In genomic region chr7:75650671-75651070, GRCh38 we compare ENCODE assay signal across 11 cellular contexts.
A peak's percentile ranks its signal among the peaks of the same experiment; 100 is the strongest.
DNase-seq lines count a peak whose midpoint lies in the region; ATAC-seq and TF ChIP-seq lines count a peak whose summit lies in the region.
"Had no signal": no experiment of that assay in that cellular context is flagged by ENCODE, and none has a peak within 500 bp of the region (broad histone marks: within the 10 kb centered on the region; RNA-seq: fewer than 3 reads in every experiment).

No MANE protein-coding gene starts in this region.

- no peak for TF ChIP-seq POLR2A in esophagus squamous epithelium (IDR thresholded peaks at IDR 0.05)

- H3K9ac ChIP-seq in PC-3 (ENCODE audit: low read length), result no peak overlapping the region

- H3K27ac ChIP-seq in PC-3 (ENCODE audit: low read length) (no peak overlapping the region), esophagus squamous epithelium (peak overlapping the region in 3 of 4 donors; percentile 50 to 68 (median 67))

- DNase-seq in CMK (ENCODE audit: low read depth), result peak; percentile 40
- DNase-seq in PC-3, result no peak
- DNase-seq in esophagus squamous epithelium (lab: John Stamatoyannopoulos, UW), result no peak
- no peak for DNase-seq in neural crest cell (ENCODE audit: low read depth, low spot score)
- no peak for DNase-seq in activated T-cell treated with anti-CD3 and anti-CD28 coated beads, Interleukin-2, amount 50 U/mL, for 72 hours
- no peak for DNase-seq in NCI-H446 (lab: John Stamatoyannopoulos, UW)
- no peak for DNase-seq in NCI-H2107 treated with DMSO at 0.1 percent for 48 hours (lab: John Stamatoyannopoulos, UW; ENCODE audit: unreplicated experiment)
- DNase-seq: AML-193, T-cell had no signal

- H3K9me3 ChIP-seq in PC-3 (ENCODE audit: low read length), result no peaks in the 10 kb centered on the region
- H3K9me3 ChIP-seq in esophagus squamous epithelium, result no peaks in the 10 kb centered on the region

- H3K27ac Mint-ChIP-seq in neural crest cell (ENCODE audit: unreplicated experiment), result peak overlapping the region; percentile 50
- no peak overlapping the region for H3K27ac Mint-ChIP-seq in activated T-cell treated with anti-CD3 and anti-CD28 coated beads, Interleukin-2, amount 50 U/mL, for 72 hours
- H3K27ac Mint-ChIP-seq: activated T-helper 1 cell treated with anti-CD3 and anti-CD28 coated beads, Interleukin-12 subunit alpha, Interleukin-12 subunit beta, Interleukin-2, Interleukin-4 antibody, amounts not matched to agents 30 ng/mL and 10 ng/mL and 1 ng/mL, durations not matched to agents 14 hours and 24 hours and 36 hours; T-cell had no signal

- H2AFZ ChIP-seq in PC-3 (ENCODE audit: low read length), result no peak overlapping the region

- CTCF ChIA-PET in PC-3 (lab: Charles Lee), result no interaction called here

- no TSS peak for BruUV-seq in PC-3 (replicated peaks; lab: Mats Ljungman, UMichigan)

- H3K36me3 ChIP-seq in PC-3 (ENCODE audit: low read depth, low read length), result no peaks in the 10 kb centered on the region
- H3K36me3 ChIP-seq in esophagus squamous epithelium, result no peaks in the 10 kb centered on the region

- H3K9me3 Mint-ChIP-seq in neural crest cell, result no peaks in the 10 kb centered on the region
- H3K9me3 Mint-ChIP-seq in activated T-cell treated with anti-CD3 and anti-CD28 coated beads, Interleukin-2, amount 50 U/mL, for 72 hours, result peaks cover 0 to 2% of the 10 kb centered on the region in 2 donors
- H3K9me3 Mint-ChIP-seq: T-cell had no signal

- H3K4me3 ChIP-seq in PC-3 (ENCODE audit: low read length) (no peak overlapping the region), esophagus squamous epithelium (no peak overlapping the region)

- H3K4me2 ChIP-seq in PC-3 (ENCODE audit: low read length), result no peak overlapping the region

- 26 to 44% methylated on average over 6 of the region's 9 CpGs for WGBS in esophagus squamous epithelium, 2 donors

- H3K4me3 Mint-ChIP-seq in neural crest cell, result no peak overlapping the region
- no peak overlapping the region for H3K4me3 Mint-ChIP-seq in activated T-cell treated with anti-CD3 and anti-CD28 coated beads, Interleukin-2, amount 50 U/mL, for 72 hours
- H3K4me3 Mint-ChIP-seq: activated T-helper 1 cell treated with anti-CD3 and anti-CD28 coated beads, Interleukin-12 subunit alpha, Interleukin-12 subunit beta, Interleukin-2, Interleukin-4 antibody, amounts not matched to agents 30 ng/mL and 10 ng/mL and 1 ng/mL, durations not matched to agents 14 hours and 24 hours and 36 hours; T-cell had no signal

- no peaks in the 10 kb centered on the region for H3K79me2 ChIP-seq in PC-3 (ENCODE audit: low read length)

- no peaks in the 10 kb centered on the region for H3K27me3 Mint-ChIP-seq in neural crest cell (ENCODE audit: low read depth)
- no peaks in the 10 kb centered on the region for H3K27me3 Mint-ChIP-seq in activated T-cell treated with anti-CD3 and anti-CD28 coated beads, Interleukin-2, amount 50 U/mL, for 72 hours (ENCODE audit: low read depth)
- H3K27me3 Mint-ChIP-seq: T-cell had no signal

- H4K20me1 ChIP-seq in PC-3 (ENCODE audit: low read length), result no peaks in the 10 kb centered on the region

- no peaks in the 10 kb centered on the region for H3K4me1 ChIP-seq in PC-3 (ENCODE audit: insufficient read depth, low read length)
- peaks cover 0 to 32% (median 13%) of the 10 kb centered on the region in 3 donors for H3K4me1 ChIP-seq in esophagus squamous epithelium

- ATAC-seq in PC-3, result peak; percentile 50
- ATAC-seq in activated T-cell treated with anti-CD3 and anti-CD28 coated beads, Interleukin-2, amount 50 U/mL, for 72 hours (replicated peaks in 1 of 2), result no peak
- no peak for ATAC-seq in HG02981 (IDR thresholded peaks at IDR 0.05; ENCODE audit: unreplicated experiment)
- ATAC-seq: T-cell had no signal

- POLR2A ChIA-PET in PC-3 (lab: Charles Lee; ENCODE audit: unreplicated experiment), result no interaction called here

- TF ChIP-seq CTCF in PC-3 (conservative IDR thresholded peaks at IDR 0.05; ENCODE audit: low read depth, low read length), result no peak
- no peak for TF ChIP-seq CTCF in esophagus squamous epithelium (IDR thresholded peaks at IDR 0.05)
- no peak for TF ChIP-seq CTCF in neural crest cell (conservative IDR thresholded peaks at IDR 0.05)

- peaks cover 23% of the 10 kb centered on the region for H3K4me1 Mint-ChIP-seq in neural crest cell
- no peaks in the 10 kb centered on the region for H3K4me1 Mint-ChIP-seq in activated T-cell treated with anti-CD3 and anti-CD28 coated beads, Interleukin-2, amount 50 U/mL, for 72 hours (ENCODE audit: low read depth)
- H3K4me1 Mint-ChIP-seq: T-cell had no signal

- no peaks in the 10 kb centered on the region for H3K27me3 ChIP-seq in PC-3 (ENCODE audit: low read length)
- H3K27me3 ChIP-seq in esophagus squamous epithelium, result no peaks in the 10 kb centered on the region

- no peaks in the 10 kb centered on the region for H3F3A ChIP-seq in PC-3 (ENCODE audit: low read length, unreplicated experiment)

- intact Hi-C loops in PC-3 (cut with micrococcal nuclease), result no loop called here
- intact Hi-C loops in esophagus squamous epithelium (cut with DNase I), result no loop called here

- no peaks in the 10 kb centered on the region for H3K9me2 ChIP-seq in PC-3 (replicated peaks; ENCODE audit: low read length)

- H3K36me3 Mint-ChIP-seq in neural crest cell (ENCODE audit: low read depth), result no peaks in the 10 kb centered on the region
- no peaks in the 10 kb centered on the region for H3K36me3 Mint-ChIP-seq in activated T-cell treated with anti-CD3 and anti-CD28 coated beads, Interleukin-2, amount 50 U/mL, for 72 hours (ENCODE audit: insufficient read depth in 2 of 2)
